ENCODE assay signal across 16 cellular contexts in genomic region chr6:150683320-150683719, GRCh38.
DNase-seq lines count a peak whose midpoint lies in the region; ATAC-seq and TF ChIP-seq lines count a peak whose summit lies in the region.
"Had no signal": no experiment of that assay in that cellular context is flagged by ENCODE, and none has a peak within 500 bp of the region (broad histone marks: within the 10 kb centered on the region; RNA-seq: fewer than 3 reads in every experiment).

No MANE protein-coding gene starts in this region.

- H3K27me3 ChIP-seq in heart left ventricle (no peaks in the 10 kb centered on the region), aorta (ENCODE audit: control insufficient read depth in 1 of 2, insufficient read depth in 2 of 2, low read length in 1 of 2) (no peaks in the 10 kb centered on the region), testis (no peaks in the 10 kb centered on the region)

- H3K4me1 ChIP-seq in heart left ventricle (peaks cover 0 to 42% (median 20%) of the 10 kb centered on the region in 12 donors), aorta (ENCODE audit: control insufficient read depth in 1 of 2, insufficient read depth in 2 of 2, low read length in 2 of 2) (peaks cover 0 to 3% of the 10 kb centered on the region in 2 donors), testis (peaks cover 6% of the 10 kb centered on the region)

- ATAC-seq in Right ventricle myocardium inferior (peak; percentile 51), heart left ventricle (peak; percentile 78 to 91 (median 85)), aorta (ENCODE audit: low FRiP score) (peak; percentile 57), GM21528 (IDR thresholded peaks at IDR 0.05; ENCODE audit: low FRiP score, unreplicated experiment) (no peak)
- ATAC-seq: K562 had no signal

- intact Hi-C loops in Right ventricle myocardium inferior (cut with DNase I) (loop anchor here (5.0 kb wide), 2 partner anchors 81 to 266 kb away; no protein-coding TSS in a partner anchor), cardiac septum (cut with DNase I) (loop anchor here (5.0 kb wide), 1 partner anchor 66 kb away; no protein-coding TSS in a partner anchor), heart left ventricle (cut with DNase I) (loop anchor here in 6 of 10 donors (1.0 to 10.0 kb wide), 7 partner anchors 71 to 261 kb away; no protein-coding TSS in a partner anchor), aorta (cut with DNase I) (no loop called here), testis (cut with DNase I; ENCODE audit: low total_unique reads) (no loop called here)

- H3K27ac ChIP-seq in heart left ventricle (peak overlapping the region; percentile 50 to 94 (median 86)), aorta (ENCODE audit: low read depth in 1 of 2, low read length in 2 of 2) (no peak overlapping the region), testis (no peak overlapping the region)

- H3K9me3 Mint-ChIP-seq in nephron progenitor cell, result no peaks in the 10 kb centered on the region
- H3K9me3 Mint-ChIP-seq: CD8-positive, alpha-beta memory T cell had no signal

- peaks cover 42% of the 10 kb centered on the region for H3K4me1 Mint-ChIP-seq in nephron progenitor cell
- H3K4me1 Mint-ChIP-seq: CD8-positive, alpha-beta memory T cell had no signal

- H3K36me3 Mint-ChIP-seq in nephron progenitor cell (ENCODE audit: low read depth), result peaks cover 12% of the 10 kb centered on the region
- H3K36me3 Mint-ChIP-seq: CD8-positive, alpha-beta memory T cell had no signal

- H3K36me3 ChIP-seq in heart left ventricle (no peaks in the 10 kb centered on the region), aorta (ENCODE audit: control insufficient read depth in 1 of 2, insufficient read depth in 2 of 2, low read length in 1 of 2) (no peaks in the 10 kb centered on the region), testis (ENCODE audit: low read depth, missing control alignments) (no peaks in the 10 kb centered on the region)

- TF ChIP-seq POLR2A in heart left ventricle (IDR thresholded peaks at IDR 0.05) (no peak), testis (IDR thresholded peaks at IDR 0.05) (no peak)

- H3K9me3 ChIP-seq in heart left ventricle (no peaks in the 10 kb centered on the region), aorta (ENCODE audit: control insufficient read depth, low read length) (no peaks in the 10 kb centered on the region), testis (no peaks in the 10 kb centered on the region)

- no peak for TF ChIP-seq CTCF in heart left ventricle (IDR thresholded peaks at IDR 0.05)
- no peak for TF ChIP-seq CTCF in nephron progenitor cell (IDR thresholded peaks at IDR 0.05)
- no peak for TF ChIP-seq CTCF in testis (IDR thresholded peaks at IDR 0.05)

- DNase-seq in Right ventricle myocardium inferior (ENCODE audit: missing footprints) (no peak), cardiac septum (ENCODE audit: low spot score) (no peak), heart left ventricle (peak in 4 of 5 donors; percentile 58 to 79 (median 77)), nephron progenitor cell (no peak), aorta (no peak), testis (no peak), NCI-H1048 (lab: John Stamatoyannopoulos, UW) (no peak)
- DNase-seq: activated CD4-positive, alpha-beta T cell treated with anti-CD3 and anti-CD28 coated beads for 1 hour; activated naive CD4-positive, alpha-beta T cell treated with anti-CD3 and anti-CD28 coated beads, Interleukin-2, amount 50 U/mL, for 16 hours; CD8-positive, alpha-beta memory T cell; cerebellar nuclear complex; NCI-H1417 treated with DMSO at 0.1 percent for 48 hours; NCI-H510A had no signal

- H3K4me3 Mint-ChIP-seq in nephron progenitor cell, result no peak overlapping the region
- H3K4me3 Mint-ChIP-seq: CD8-positive, alpha-beta memory T cell had no signal

- peak overlapping the region in 11 of 12 donors; percentile 4 to 63 (median 46) for H3K4me3 ChIP-seq in heart left ventricle
- no peak overlapping the region for H3K4me3 ChIP-seq in aorta (ENCODE audit: low read length in 2 of 2)
- no peak overlapping the region for H3K4me3 ChIP-seq in testis
- H3K4me3 ChIP-seq: K562 had no signal

- WGBS in heart left ventricle, 4 donors, result 52 to 76% (median 64%) methylated on average over 8 of the region's 8 CpGs
- 92 to 93% methylated on average over 8 of the region's 8 CpGs for WGBS in aorta, 2 donors
- WGBS in testis, 2 donors, result 80 to 87% methylated on average over 8 of the region's 8 CpGs

- peak overlapping the region; percentile 14 for H3K27ac Mint-ChIP-seq in nephron progenitor cell
- H3K27ac Mint-ChIP-seq: CD8-positive, alpha-beta memory T cell; progenitor cell of endocrine pancreas had no signal

- H3K27me3 Mint-ChIP-seq in nephron progenitor cell (ENCODE audit: low read depth, poor library complexity), result peaks cover 11% of the 10 kb centered on the region
- H3K27me3 Mint-ChIP-seq: CD8-positive, alpha-beta memory T cell; progenitor cell of endocrine pancreas had no signal

Comparison
In these comparisons a context has a peak if more than half of its experiments do, and no peak if none do; other contexts are left out.
1. DNase-seq: peak in heart left ventricle (4 of 5); none in Right ventricle myocardium inferior (single experiment), cardiac septum (single experiment), nephron progenitor cell (single experiment), aorta (0 of 2), testis (single experiment) and NCI-H1048 (single experiment).
2. H3K27ac ChIP-seq: peak in heart left ventricle (12 of 12); none in aorta (0 of 2) and testis (0 of 2).
3. H3K4me3 ChIP-seq: peak in heart left ventricle (11 of 12); none in aorta (0 of 2) and testis (0 of 2).
4. intact Hi-C loops: an anchor here in Right ventricle myocardium inferior (5.0 kb wide), cardiac septum (5.0 kb wide) and heart left ventricle (1.0 to 10.0 kb wide); none called in aorta and testis.